In the genomic region with DNA sequence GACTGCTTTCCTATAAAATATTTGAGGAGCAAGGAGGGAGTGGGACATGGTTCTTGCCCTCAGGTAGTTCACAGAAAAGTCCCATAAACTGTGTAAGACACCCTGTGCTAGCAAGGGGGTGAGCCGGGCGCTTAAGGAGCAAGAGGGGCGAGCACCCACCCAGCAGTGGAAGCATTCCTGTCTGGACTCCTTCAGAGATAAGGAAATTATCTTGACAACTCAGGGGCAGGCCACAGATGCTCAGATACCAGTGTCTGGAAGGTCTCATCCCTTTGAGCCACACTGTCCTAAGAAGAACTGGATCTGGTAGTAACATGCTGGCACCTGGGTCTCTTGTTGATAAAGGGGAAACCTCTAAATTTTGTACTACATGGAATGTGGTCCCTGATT, we compare ENCODE assay signal across 9 cellular contexts. TPM values are rescaled to one million over a fixed set of nuclear protein-coding genes. Genes with fewer than 3 reads are reported as not detected.
DNase-seq lines count a peak whose midpoint lies in the region; ATAC-seq and TF ChIP-seq lines count a peak whose summit lies in the region.
"Had no signal": no experiment of that assay in that cellular context is flagged by ENCODE, and none has a peak within 500 bp of the region (broad histone marks: within the 10 kb centered on the region; RNA-seq: fewer than 3 reads in every experiment).

No MANE protein-coding gene starts in this region.

- TF ChIP-seq CTCF in 22Rv1 (IDR thresholded peaks at IDR 0.05) (no peak), IMR-90 (conservative IDR thresholded peaks at IDR 0.05; ENCODE audit: low read depth, low read length) (no peak), chondrocyte (IDR thresholded peaks at IDR 0.05) (no peak)

- POLR2A ChIA-PET in IMR-90 (lab: Charles Lee; ENCODE audit: unreplicated experiment): no interaction called here

- H3K36me3 Mint-ChIP-seq in chondrocyte (ENCODE audit: low read depth) (peaks cover 16% of the 10 kb centered on the region), naive B cell (peaks cover 6 to 19% of the 10 kb centered on the region in 2 donors)

- intact Hi-C loops in IMR-90 (cut with micrococcal nuclease): no loop called here

- TF ChIP-seq POLR2A in IMR-90 (IDR thresholded peaks at IDR 0.05; ENCODE audit: low read depth, low read length): no peak

- no peak overlapping the region for H2AK9ac ChIP-seq in IMR-90 (replicated peaks; ENCODE audit: low read depth, low read length, poor library complexity)

- 70% methylated on average over 2 of the region's 3 CpGs; no CpG with 5 or more reads in 1 of the 2 experiments for WGBS in IMR-90 (ENCODE audit: extremely low coverage in 2 of 2, insufficient read length in 1 of 2), 2 experiments

- no peak overlapping the region for H3K9ac ChIP-seq in IMR-90 (ENCODE audit: low read depth, low read length)

- H3K36me3 ChIP-seq in IMR-90 (ENCODE audit: control insufficient read depth, insufficient read depth, low read length): peaks cover 33% of the 10 kb centered on the region

- peaks cover 4 to 70% of the 10 kb centered on the region in 2 experiments; a peak in 2 of 4 replicates for H3K79me1 ChIP-seq in IMR-90 (ENCODE audit: low read depth in 1 of 2, low read length in 2 of 2)

- H3K4me1 Mint-ChIP-seq in chondrocyte (ENCODE audit: low read depth): peaks cover 56% of the 10 kb centered on the region
- H3K4me1 Mint-ChIP-seq in naive B cell: peaks cover 32 to 54% (median 50%) of the 10 kb centered on the region in 3 donors

- H3K4me3 ChIP-seq in IMR-90 (ENCODE audit: insufficient read depth, low read depth, low read length): no peak overlapping the region

- H3K23ac ChIP-seq in IMR-90 (ENCODE audit: low read depth, low read length): peak overlapping the region; percentile 57; the same call in 1 of the 2 replicates

- BruUV-seq in IMR-90 (replicated peaks; lab: Mats Ljungman, UMichigan): no TSS peak

- in situ Hi-C loops in IMR-90 (cut with MboI; ENCODE audit: low sequenced_read_pairs): no loop called here

- no peak overlapping the region for H2AK5ac ChIP-seq in IMR-90 (ENCODE audit: low read depth, low read length)

- no peak overlapping the region for H4K91ac ChIP-seq in IMR-90 (ENCODE audit: insufficient read depth, low read depth, low read length)

- peak overlapping the region; percentile 11 for H3K4me3 Mint-ChIP-seq in chondrocyte (ENCODE audit: unreplicated experiment)
- H3K4me3 Mint-ChIP-seq in naive B cell: peak overlapping the region in 1 of 8 donors; percentile 28

- H3K4ac ChIP-seq in IMR-90 (ENCODE audit: low read depth, low read length): no peak overlapping the region

- dilution Hi-C loops in IMR-90 (cut with HindIII; ENCODE audit: low sequenced_read_pairs, unreplicated experiment): no loop called here

- no peaks in the 10 kb centered on the region for H3K27me3 ChIP-seq in IMR-90 (ENCODE audit: control insufficient read depth, insufficient read depth, low read length)

- peak; percentile 30 for ATAC-seq in IMR-90 (ENCODE audit: low read depth)
- no peak for ATAC-seq in naive B cell (ENCODE audit: low read depth in 2 of 2)
- ATAC-seq in GM21381 (IDR thresholded peaks at IDR 0.05; ENCODE audit: unreplicated experiment): no peak

- H3K14ac ChIP-seq in IMR-90 (replicated peaks; ENCODE audit: low read depth, low read length): no peak overlapping the region

- no peak overlapping the region for H2BK15ac ChIP-seq in IMR-90 (ENCODE audit: low read depth, low read length)

- TF ChIP-seq RAD21 in IMR-90 (IDR thresholded peaks at IDR 0.05; ENCODE audit: low read length): no peak

- no peak overlapping the region for H2AFZ ChIP-seq in IMR-90 (replicated peaks; ENCODE audit: low read length, poor library complexity)

- H3K4me1 ChIP-seq in IMR-90 (ENCODE audit: control insufficient read depth, insufficient read depth, low read length): peaks cover 13% of the 10 kb centered on the region

- peak overlapping the region; percentile 73 for H3K27ac Mint-ChIP-seq in chondrocyte (ENCODE audit: unreplicated experiment)
- peak overlapping the region; percentile 75 to 96 (median 89) for H3K27ac Mint-ChIP-seq in naive B cell

- no peaks in the 10 kb centered on the region for H3K9me3 ChIP-seq in IMR-90 (ENCODE audit: control insufficient read depth, insufficient read depth, low read length)

- H3K27ac ChIP-seq in 22Rv1 (0 out of 2 replicates have a peak overlapping the region, but pooled peaks have one; percentile 12), IMR-90 (ENCODE audit: insufficient read depth, low read length) (peak overlapping the region; percentile 5; the same call in 1 of the 2 replicates)

- no peak overlapping the region for H3K18ac ChIP-seq in IMR-90 (ENCODE audit: low read depth, low read length)

- CTCF ChIA-PET in IMR-90 (lab: Yijun Ruan, JAX): interaction anchor here (0.5 kb wide), 1 partner anchor 18 kb away, joined by 3 read pairs; no protein-coding TSS in a partner anchor

- H2BK5ac ChIP-seq in IMR-90 (ENCODE audit: low read depth, low read length, poor library complexity, severe bottlenecking): no peak overlapping the region

- no peak overlapping the region for H4K5ac ChIP-seq in IMR-90 (ENCODE audit: low read depth, low read length)

- no peak for DNase-seq in IMR-90
- DNase-seq in chondrocyte (ENCODE audit: low spot score): no peak
- no peak for DNase-seq in naive B cell
- DNase-seq in NCI-H2029 treated with DMSO at 0.1 percent for 48 hours (lab: John Stamatoyannopoulos, UW): no peak
- no peak for DNase-seq in mucosa of gallbladder (ENCODE audit: low spot score)
- DNase-seq in NCI-H510A (lab: John Stamatoyannopoulos, UW): no peak
- DNase-seq: NCI-H1694 treated with DMSO at 0.1 percent for 48 hours had no signal

- H3K9me3 Mint-ChIP-seq in chondrocyte (ENCODE audit: low read depth) (no peaks in the 10 kb centered on the region), naive B cell (no peaks in the 10 kb centered on the region)

- no peak overlapping the region for H2BK20ac ChIP-seq in IMR-90 (ENCODE audit: low read depth, low read length)

- no peaks in the 10 kb centered on the region for H3K27me3 Mint-ChIP-seq in chondrocyte (ENCODE audit: low read depth)
- H3K27me3 Mint-ChIP-seq in naive B cell: no peaks in the 10 kb centered on the region

- H4K8ac ChIP-seq in IMR-90 (ENCODE audit: low read depth in 2 of 2, low read length in 2 of 2): no peak overlapping the region; a peak in 1 of 4 replicates

- peaks cover 92% of the 10 kb centered on the region for H4K20me1 ChIP-seq in IMR-90 (ENCODE audit: insufficient read depth, low read length)

- peaks cover 28% of the 10 kb centered on the region for H3K9me1 ChIP-seq in IMR-90 (ENCODE audit: insufficient read depth, low read length)

- H3K56ac ChIP-seq in IMR-90 (ENCODE audit: extremely low read depth, insufficient read depth, low read length): no peak overlapping the region

- H3K4me2 ChIP-seq in IMR-90 (ENCODE audit: low read depth, low read length): 0 out of 2 replicates have a peak overlapping the region, but pooled peaks have one; percentile 41

- H2BK120ac ChIP-seq in IMR-90 (ENCODE audit: low read depth, low read length): no peak overlapping the region

TF ChIP-seq in IMR-90, 13 proteins besides CTCF, POLR2A, EP300 and RAD21 (continues in another document):
- TF ChIP-seq NFE2L2 (IDR thresholded peaks at IDR 0.05; ENCODE audit: low read depth, low read length) (no peak), BHLHE40 (IDR thresholded peaks at IDR 0.05; ENCODE audit: low read depth, low read length) (no peak), CHD1 (IDR thresholded peaks at IDR 0.05; ENCODE audit: low read depth, low read length) (no peak), FOS (IDR thresholded peaks at IDR 0.05; ENCODE audit: low read depth, low read length) (no peak), MXI1 (IDR thresholded peaks at IDR 0.05; ENCODE audit: borderline replicate concordance, low read depth, low read length) (no peak)
- TF ChIP-seq, protein P1, sequence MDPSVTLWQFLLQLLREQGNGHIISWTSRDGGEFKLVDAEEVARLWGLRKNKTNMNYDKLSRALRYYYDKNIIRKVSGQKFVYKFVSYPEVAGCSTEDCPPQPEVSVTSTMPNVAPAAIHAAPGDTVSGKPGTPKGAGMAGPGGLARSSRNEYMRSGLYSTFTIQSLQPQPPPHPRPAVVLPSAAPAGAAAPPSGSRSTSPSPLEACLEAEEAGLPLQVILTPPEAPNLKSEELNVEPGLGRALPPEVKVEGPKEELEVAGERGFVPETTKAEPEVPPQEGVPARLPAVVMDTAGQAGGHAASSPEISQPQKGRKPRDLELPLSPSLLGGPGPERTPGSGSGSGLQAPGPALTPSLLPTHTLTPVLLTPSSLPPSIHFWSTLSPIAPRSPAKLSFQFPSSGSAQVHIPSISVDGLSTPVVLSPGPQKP (IDR thresholded peaks at IDR 0.05; ENCODE audit: borderline replicate concordance, low read depth, low read length): no peak
- TF ChIP-seq, protein P2, sequence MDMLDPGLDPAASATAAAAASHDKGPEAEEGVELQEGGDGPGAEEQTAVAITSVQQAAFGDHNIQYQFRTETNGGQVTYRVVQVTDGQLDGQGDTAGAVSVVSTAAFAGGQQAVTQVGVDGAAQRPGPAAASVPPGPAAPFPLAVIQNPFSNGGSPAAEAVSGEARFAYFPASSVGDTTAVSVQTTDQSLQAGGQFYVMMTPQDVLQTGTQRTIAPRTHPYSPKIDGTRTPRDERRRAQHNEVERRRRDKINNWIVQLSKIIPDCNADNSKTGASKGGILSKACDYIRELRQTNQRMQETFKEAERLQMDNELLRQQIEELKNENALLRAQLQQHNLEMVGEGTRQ (IDR thresholded peaks at IDR 0.05; ENCODE audit: low read depth, low read length): no peak

RNA-seq across cellular contexts. Expression of a gene that starts 19.3 kb away (rescaled TPM):
- 127 and 128 TPM in 2 replicates for total RNA-seq in IMR-90 (2012; rRNA removed)
- 360 and 364 TPM in 2 replicates for polyA plus RNA-seq in IMR-90 (2012; rRNA removed)
- 119 and 122 TPM in 2 replicates for polyA plus RNA-seq in IMR-90 (2012; cell fraction: cytosol; rRNA removed)
- 54.9 and 241 TPM in 2 replicates for polyA plus RNA-seq in IMR-90 (2012; cell fraction: nucleus; rRNA removed; ENCODE audit: low replicate concordance)
- total RNA-seq in chondrocyte: 224 to 293 TPM (median 282 TPM) in 3 replicates
- 100 to 1,000 TPM; 228 to 346 (median 298) TPM for polyA plus RNA-seq in naive B cell (ENCODE audit: low read depth in 6 of 6)
- total RNA-seq in mucosa of gallbladder: 276 TPM

RNA-seq across cellular contexts. Expression of a gene that starts 44.9 kb away (rescaled TPM):
- total RNA-seq in IMR-90 (2012; rRNA removed) (13.1 and 13.9 TPM in 2 replicates), chondrocyte (30.8 to 39.0 TPM (median 32.2 TPM) in 3 replicates), mucosa of gallbladder (20.1 TPM)
- polyA plus RNA-seq in IMR-90 (2012; rRNA removed) (11.4 and 11.5 TPM in 2 replicates), naive B cell (ENCODE audit: low read depth in 6 of 6) (10 to 100 TPM in 2 of 6 donors, 1 to 10 TPM in 4; 4.3 to 12.2 (median 8.8) TPM)
- 10.0 and 13.7 TPM in 2 replicates for polyA plus RNA-seq in IMR-90 (2012; cell fraction: cytosol; rRNA removed)
- 3.8 and 5.4 TPM in 2 replicates for polyA plus RNA-seq in IMR-90 (2012; cell fraction: nucleus; rRNA removed; ENCODE audit: low replicate concordance)

RNA-seq across cellular contexts. Expression of a gene that starts 54.1 kb away (rescaled TPM):
- total RNA-seq in IMR-90 (2012; rRNA removed): 33.5 and 35.3 TPM in 2 replicates
- polyA plus RNA-seq in IMR-90 (2012; rRNA removed): 23.4 and 24.5 TPM in 2 replicates
- polyA plus RNA-seq in IMR-90 (2012; cell fraction: cytosol; rRNA removed): 21.9 and 41.7 TPM in 2 replicates
- polyA plus RNA-seq in IMR-90 (2012; cell fraction: nucleus; rRNA removed; ENCODE audit: low replicate concordance): 92.9 and 94.9 TPM in 2 replicates
- total RNA-seq in chondrocyte: 23.9 to 30.5 TPM (median 30.0 TPM) in 3 replicates
- polyA plus RNA-seq in naive B cell (ENCODE audit: low read depth in 6 of 6): 10 to 100 TPM in 1 of 6 donors, 1 to 10 TPM in 5; 6.4 to 19.3 (median 7.2) TPM
- 28.8 TPM for total RNA-seq in mucosa of gallbladder
